ENCODE assay signal across 8 cellular contexts in the genomic region with DNA sequence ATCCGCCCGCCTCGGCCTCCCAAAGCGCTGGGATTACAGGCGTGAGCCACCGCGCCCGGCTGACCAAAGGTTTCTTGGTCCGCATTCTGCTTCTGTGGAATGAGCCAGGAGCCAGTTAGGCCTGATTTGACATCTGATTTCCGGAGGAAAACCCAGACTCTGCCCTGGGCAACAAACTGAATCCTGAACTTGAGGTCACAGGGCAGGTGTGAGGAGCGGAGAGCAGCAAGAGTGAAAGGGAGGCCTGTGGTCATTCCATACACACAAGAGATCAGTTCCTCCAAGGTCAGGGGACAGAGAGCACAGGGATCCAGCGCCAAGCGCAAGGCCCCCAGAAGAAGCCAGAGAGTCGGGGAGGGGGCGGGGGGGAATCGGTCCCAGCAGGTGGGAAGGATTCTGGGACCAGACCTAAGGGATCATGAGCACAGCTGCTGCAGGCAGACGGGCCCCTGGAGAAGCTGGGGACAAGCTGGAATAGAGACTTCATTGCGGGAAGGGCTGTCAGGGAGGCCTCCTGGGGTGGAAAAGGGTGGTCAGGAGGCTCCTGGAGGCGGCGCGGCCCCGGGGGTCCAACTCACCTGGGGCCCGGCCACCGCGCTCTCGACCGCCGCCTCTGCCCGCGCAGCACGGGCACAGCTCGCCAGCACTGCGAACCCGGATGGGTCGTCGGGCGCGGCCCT. TPM values are rescaled to one million over a fixed set of nuclear protein-coding genes. Genes with fewer than 3 reads are reported as not detected.
DNase-seq lines count a peak whose midpoint lies in the region; FAIRE-seq and TF ChIP-seq lines count a peak whose summit lies in the region.

No MANE protein-coding gene starts in this region.

- peak overlapping the region; percentile 61 for H3K27ac Mint-ChIP-seq in chondrocyte (ENCODE audit: unreplicated experiment)

- no peak overlapping the region for H2AK5ac ChIP-seq in mesendoderm (ENCODE audit: low read length)

- H4K20me1 ChIP-seq in Karpas-422 (ENCODE audit: insufficient read depth, low read depth, low read length) = no peaks in the 10 kb centered on the region

- H3K18ac ChIP-seq in mesendoderm (ENCODE audit: low read length) = peak overlapping the region; percentile 44

- H3K27me3 Mint-ChIP-seq in chondrocyte (ENCODE audit: low read depth) = no peaks in the 10 kb centered on the region

- peak overlapping the region; percentile 78; the same call in 1 of the 2 replicates for H2AFZ ChIP-seq in Karpas-422 (ENCODE audit: low read length)

- H3K56ac ChIP-seq in mesendoderm (ENCODE audit: low read length) = peak overlapping the region; percentile 97

- peaks cover 36% of the 10 kb centered on the region for H3K79me2 ChIP-seq in Karpas-422 (ENCODE audit: low read length)
- peaks cover 2% of the 10 kb centered on the region for H3K79me2 ChIP-seq in mesendoderm (ENCODE audit: control insufficient read depth, insufficient read depth, low read length)

- H3K4me2 ChIP-seq in Karpas-422 (ENCODE audit: low read depth, low read length, poor library complexity, severe bottlenecking) = peak overlapping the region; percentile 95
- peak overlapping the region; percentile 43 for H3K4me2 ChIP-seq in mesendoderm (ENCODE audit: low read length)

- H3K9ac ChIP-seq in Karpas-422 (ENCODE audit: low read length) (peak overlapping the region; percentile 96), mesendoderm (ENCODE audit: low read length) (peak overlapping the region; percentile 95)

- H4K5ac ChIP-seq in mesendoderm (ENCODE audit: low read length) = no peak overlapping the region

- no peaks in the 10 kb centered on the region for H3K9me3 Mint-ChIP-seq in chondrocyte (ENCODE audit: low read depth)

- TF ChIP-seq CTCF in GM12865 (IDR thresholded peaks at IDR 0.05; ENCODE audit: insufficient read depth, low read depth, low read length, missing control alignments) (peak; percentile 1), chondrocyte (IDR thresholded peaks at IDR 0.05) (peak; percentile 59)

- no peak overlapping the region for H2BK15ac ChIP-seq in mesendoderm (replicated peaks; ENCODE audit: low read depth)

- WGBS in mesendoderm (ENCODE audit: extremely low coverage, insufficient coverage, low lambda C conversion rate) = no CpG with 5 or more reads among the region's 38 CpGs

- H3K9me3 ChIP-seq in Karpas-422 (ENCODE audit: low read length) = no peaks in the 10 kb centered on the region

- peaks cover 40% of the 10 kb centered on the region for H3K4me1 ChIP-seq in Karpas-422 (ENCODE audit: low read length)
- no peaks in the 10 kb centered on the region for H3K4me1 ChIP-seq in mesendoderm (ENCODE audit: control insufficient read depth, low read depth, low read length)

- H3K27ac ChIP-seq in Karpas-422 (ENCODE audit: low read length) = peak overlapping the region; percentile 62; the same call in 1 of the 2 replicates
- H3K27ac ChIP-seq in mesendoderm (ENCODE audit: low read depth, low read length) = peak overlapping the region; percentile 36

- H3K9me2 ChIP-seq in Karpas-422 (replicated peaks; ENCODE audit: insufficient read depth, low read length) = no peaks in the 10 kb centered on the region

- H3K4me3 Mint-ChIP-seq in chondrocyte (ENCODE audit: unreplicated experiment) = peak overlapping the region; percentile 95

- DNase-seq in GM12865 (ENCODE audit: low read depth) (peak; percentile 63), Karpas-422 (no peak), chondrocyte (ENCODE audit: low spot score) (no peak), mesendoderm (peak; percentile 53), HTR-8/SVneo (ENCODE audit: insufficient read length, low spot score) (no peak), HuH-7 (ENCODE audit: low spot score) (no peak), H4 (ENCODE audit: low spot score) (no peak)
- no peak for DNase-seq in NK-92 treated with Interleukin-12 subunit alpha and Interleukin-12 subunit beta, amount 100 ng/mL, for 24 hours (lab: John Stamatoyannopoulos, UW)

- H4K8ac ChIP-seq in mesendoderm (ENCODE audit: low read depth, low read length) = no peak overlapping the region

- H2BK5ac ChIP-seq in mesendoderm (ENCODE audit: low read length) = no peak overlapping the region

- peak overlapping the region; percentile 98 for H3K4me3 ChIP-seq in GM12865 (ENCODE audit: low read depth, low read length)
- peak overlapping the region; percentile 99 for H3K4me3 ChIP-seq in Karpas-422 (ENCODE audit: low read length)
- peak overlapping the region; percentile 93 for H3K4me3 ChIP-seq in mesendoderm (ENCODE audit: low read length)

- H3K4ac ChIP-seq in mesendoderm (ENCODE audit: low read depth, low read length) = peak overlapping the region; percentile 0

- H3K79me1 ChIP-seq in mesendoderm (ENCODE audit: low read length) = peaks cover 4% of the 10 kb centered on the region

- peaks cover 29% of the 10 kb centered on the region for H3K4me1 Mint-ChIP-seq in chondrocyte (ENCODE audit: low read depth)

- no peak overlapping the region for H2BK120ac ChIP-seq in mesendoderm (ENCODE audit: low read depth, low read length)

- H3K23ac ChIP-seq in mesendoderm (ENCODE audit: low read length) = no peak overlapping the region

- H3K36me3 ChIP-seq in Karpas-422 (ENCODE audit: insufficient read depth, low read length) = no peaks in the 10 kb centered on the region
- H3K36me3 ChIP-seq in mesendoderm (ENCODE audit: control insufficient read depth, insufficient read depth, low read length) = peaks cover 2% of the 10 kb centered on the region

- peaks cover 2% of the 10 kb centered on the region for H3K36me3 Mint-ChIP-seq in chondrocyte (ENCODE audit: low read depth)

- FAIRE-seq in HTR-8/SVneo (lab: Jason Lieb, UNC) = no peak

- no peaks in the 10 kb centered on the region for H3K27me3 ChIP-seq in Karpas-422 (ENCODE audit: low read length)
- no peaks in the 10 kb centered on the region for H3K27me3 ChIP-seq in mesendoderm (ENCODE audit: insufficient read depth, low read length, poor library complexity)

RNA-seq across cellular contexts. Expression of a gene that starts 0.4 kb away (rescaled TPM):
- 5.4 and 11.6 TPM in 2 replicates for total RNA-seq in Karpas-422 (2014; rRNA removed; shearing (Covaris generic); ENCODE audit: low replicate concordance)
- total RNA-seq in chondrocyte = 5.6 to 6.1 TPM (median 5.9 TPM) in 3 replicates
- polyA plus RNA-seq in mesendoderm (2013, experiment 1 of 2) = 18.6 TPM
- polyA plus RNA-seq in mesendoderm (2013, experiment 2 of 2) = 18.9 TPM
- 4.9 and 6.1 TPM in 2 replicates for total RNA-seq in H4 (2014; rRNA removed; shearing (Covaris generic))

RNA-seq across cellular contexts. Expression of a gene that starts 0.9 kb away (rescaled TPM):
- total RNA-seq in Karpas-422 (2014; rRNA removed; shearing (Covaris generic); ENCODE audit: low replicate concordance) = 21.1 and 27.3 TPM in 2 replicates
- 14.4 to 18.4 TPM (median 17.8 TPM) in 3 replicates for total RNA-seq in chondrocyte
- polyA plus RNA-seq in mesendoderm (2013, experiment 1 of 2) = 15.3 TPM
- polyA plus RNA-seq in mesendoderm (2013, experiment 2 of 2) = 16.5 TPM
- total RNA-seq in H4 (2014; rRNA removed; shearing (Covaris generic)) = 12.6 and 22.6 TPM in 2 replicates

RNA-seq across cellular contexts. Expression of a gene that starts 26.4 kb away (rescaled TPM):
- total RNA-seq in Karpas-422 (2014; rRNA removed; shearing (Covaris generic); ENCODE audit: low replicate concordance) = 3.3 and 4.3 TPM in 2 replicates
- total RNA-seq in chondrocyte = 2.2 to 4.8 TPM (median 3.1 TPM) in 3 replicates
- 0.81 TPM for polyA plus RNA-seq in mesendoderm (2013, experiment 1 of 2)
- 0.76 TPM for polyA plus RNA-seq in mesendoderm (2013, experiment 2 of 2)
- 1.2 and 1.7 TPM in 2 replicates for total RNA-seq in H4 (2014; rRNA removed; shearing (Covaris generic))

RNA-seq across cellular contexts. Expression of a gene that starts 32.8 kb away (rescaled TPM):
- total RNA-seq in Karpas-422 (2014; rRNA removed; shearing (Covaris generic); ENCODE audit: low replicate concordance) = 31.5 and 39.5 TPM in 2 replicates
- 198 to 242 TPM (median 230 TPM) in 3 replicates for total RNA-seq in chondrocyte
- polyA plus RNA-seq in mesendoderm (2013, experiment 1 of 2) = 59.8 TPM
- polyA plus RNA-seq in mesendoderm (2013, experiment 2 of 2) = 59.8 TPM
- 77.8 and 86.8 TPM in 2 replicates for total RNA-seq in H4 (2014; rRNA removed; shearing (Covaris generic))

RNA-seq across cellular contexts. Expression of a gene that starts 33.0 kb away (rescaled TPM):
- total RNA-seq in Karpas-422 (2014; rRNA removed; shearing (Covaris generic); ENCODE audit: low replicate concordance) = 21.0 and 34.2 TPM in 2 replicates
- total RNA-seq in chondrocyte = 36.2 to 41.8 TPM (median 37.6 TPM) in 3 replicates
- 182 TPM for polyA plus RNA-seq in mesendoderm (2013, experiment 1 of 2)
- 181 TPM for polyA plus RNA-seq in mesendoderm (2013, experiment 2 of 2)
- total RNA-seq in H4 (2014; rRNA removed; shearing (Covaris generic)) = 15.9 and 26.6 TPM in 2 replicates

Comparison
In these comparisons a context has a peak if more than half of its experiments do, and no peak if none do; other contexts are left out.
1. DNase-seq: peak in GM12865 (single experiment) and mesendoderm (single experiment); none in Karpas-422 (single experiment), chondrocyte (single experiment), HTR-8/SVneo (single experiment), NK-92 treated with Interleukin-12 subunit alpha and Interleukin-12 subunit beta, amount 100 ng/mL, for 24 hours (single experiment), HuH-7 (single experiment) and H4 (single experiment).
2. Peak in every context shown above with its lines, with median percentiles within 50 percentile points of each other: H3K4me3 ChIP-seq.